Comparison of ENCODE assay signal across 11 cellular contexts in genomic region chr15:49225572-49226281, GRCh38. TPM values are rescaled to one million over a fixed set of nuclear protein-coding genes. Genes with fewer than 3 reads are reported as not detected.
DNase-seq lines count a peak whose midpoint lies in the region; ATAC-seq and TF ChIP-seq lines count a peak whose summit lies in the region.
"Had no signal": no experiment of that assay in that cellular context is flagged by ENCODE, and none has a peak within 500 bp of the region (broad histone marks: within the 10 kb centered on the region; RNA-seq: fewer than 3 reads in every experiment).

No MANE protein-coding gene starts in this region.

- H3K4me3 Mint-ChIP-seq in type B pancreatic cell = no peak overlapping the region
- H3K4me3 Mint-ChIP-seq: activated CD8-positive, alpha-beta T cell treated with anti-CD3 and anti-CD28 coated beads for 36 hours had no signal

- no peak for TF ChIP-seq POLR2A in heart left ventricle (IDR thresholded peaks at IDR 0.05)

- peaks cover 0 to 59% (median 10%) of the 10 kb centered on the region in 12 donors for H3K9me3 ChIP-seq in heart left ventricle

- H3K36me3 ChIP-seq in heart left ventricle = peaks cover 0 to 11% (median 0%) of the 10 kb centered on the region in 9 donors

- 90 to 99% (median 95%) methylated on average over 3 of the region's 3 CpGs for WGBS in heart left ventricle, 4 donors

- no peaks in the 10 kb centered on the region for H3K27me3 ChIP-seq in heart left ventricle
- H3K27me3 ChIP-seq: BLaER1 treated with 17β-estradiol and CSF1 and Interleukin-3, amounts not matched to agents 10 nM and 100 nM had no signal

- H3K27ac Mint-ChIP-seq in type B pancreatic cell = no peak overlapping the region
- H3K27ac Mint-ChIP-seq: activated CD8-positive, alpha-beta T cell treated with anti-CD3 and anti-CD28 coated beads for 36 hours had no signal

- peak in 1 of 5 donors; percentile 47 for DNase-seq in heart left ventricle
- DNase-seq in left ventricle myocardium superior = no peak
- DNase-seq in SK-N-DZ (ENCODE audit: low spot score) = peak; percentile 53
- peak; percentile 44 for DNase-seq in glomerular visceral epithelial cell (ENCODE audit: extremely low spot score)
- no peak for DNase-seq in type B pancreatic cell (ENCODE audit: extremely low spot score, unreplicated experiment)
- DNase-seq in cerebellar nuclear complex (lab: John Stamatoyannopoulos, UW) = no peak
- DNase-seq in 8988T = no peak
- DNase-seq: activated CD8-positive, alpha-beta T cell treated with anti-CD3 and anti-CD28 coated beads for 36 hours; NCI-H1105 had no signal

- H3K4me1 ChIP-seq in heart left ventricle = peaks cover 0 to 16% (median 0%) of the 10 kb centered on the region in 12 donors

- peaks cover 14% of the 10 kb centered on the region for H3K9me3 Mint-ChIP-seq in type B pancreatic cell

- peaks cover 34% of the 10 kb centered on the region for H3K36me3 Mint-ChIP-seq in type B pancreatic cell

- H3K27ac ChIP-seq in heart left ventricle = no peak overlapping the region
- H3K27ac ChIP-seq: BLaER1 treated with 17β-estradiol and CSF1 and Interleukin-3, amounts not matched to agents 10 nM and 100 nM had no signal

- TF ChIP-seq CTCF in heart left ventricle (IDR thresholded peaks at IDR 0.05) = no peak
- TF ChIP-seq CTCF in type B pancreatic cell (conservative IDR thresholded peaks at IDR 0.05) = peak; percentile 64

- ATAC-seq in heart left ventricle (peak in 3 of 4 donors; percentile 24 to 63 (median 30)), left ventricle myocardium superior (no peak), HG03571 (IDR thresholded peaks at IDR 0.05; ENCODE audit: unreplicated experiment) (no peak)
- ATAC-seq: activated CD8-positive, alpha-beta T cell treated with anti-CD3 and anti-CD28 coated beads for 36 hours had no signal

- no peak overlapping the region for H3K4me3 ChIP-seq in heart left ventricle
- H3K4me3 ChIP-seq: BLaER1 treated with 17β-estradiol and CSF1 and Interleukin-3, amounts not matched to agents 10 nM and 100 nM had no signal

- intact Hi-C loops in heart left ventricle (cut with DNase I) (no loop called here), left ventricle myocardium superior (cut with micrococcal nuclease) (no loop called here)

- H3K4me1 Mint-ChIP-seq in type B pancreatic cell (ENCODE audit: unreplicated experiment) = no peaks in the 10 kb centered on the region

- no peaks in the 10 kb centered on the region for H3K27me3 Mint-ChIP-seq in type B pancreatic cell
- H3K27me3 Mint-ChIP-seq: activated CD8-positive, alpha-beta T cell treated with anti-CD3 and anti-CD28 coated beads for 36 hours had no signal

RNA-seq across cellular contexts. Expression of gene GALK2, which starts 55.7 kb away (rescaled TPM):
- total RNA-seq in heart left ventricle (10 to 100 TPM; 31.8 to 42.1 (median 35.2) TPM), left ventricle myocardium superior (38.3 TPM), type B pancreatic cell (ENCODE audit: low replicate concordance) (24.9 and 26.9 TPM in 2 replicates)
- 10 to 100 TPM in 1 of 2 donors, 1 to 10 TPM in 1; 8.3 to 55.3 TPM for polyA plus RNA-seq in heart left ventricle
- 39.1 and 44.4 TPM in 2 replicates for polyA plus RNA-seq in SK-N-DZ (2014; cell fraction: cytosol; rRNA removed)
- polyA plus RNA-seq in SK-N-DZ (2014; cell fraction: nucleus; rRNA removed) = 14.5 and 16.0 TPM in 2 replicates

Comparison
In these comparisons a context has a peak if more than half of its experiments do, and no peak if none do; other contexts are left out.
1. ATAC-seq: peak in heart left ventricle (3 of 4); none in left ventricle myocardium superior (single experiment) and HG03571 (single experiment).
2. DNase-seq: peak in SK-N-DZ (single experiment) and glomerular visceral epithelial cell (single experiment); none in left ventricle myocardium superior (single experiment), type B pancreatic cell (single experiment), cerebellar nuclear complex (0 of 2) and 8988T (single experiment).